ENCODE assay signal across 8 cellular contexts in genomic region chr6:27237089-27237723, GRCh38. TPM values are rescaled to one million over a fixed set of nuclear protein-coding genes. Genes with fewer than 3 reads are reported as not detected.
A peak's percentile ranks its signal among the peaks of the same experiment; 100 is the strongest.
DNase-seq lines count a peak whose midpoint lies in the region; ATAC-seq and TF ChIP-seq lines count a peak whose summit lies in the region.

No MANE protein-coding gene starts in this region.

- H3K36me3 Mint-ChIP-seq in CD8-positive, alpha-beta memory T cell, result peaks cover 0 to 5% (median 1%) of the 10 kb centered on the region in 3 donors

- H3K4me1 ChIP-seq in CD8-positive, alpha-beta memory T cell (ENCODE audit: insufficient read depth, low read length), result no peaks in the 10 kb centered on the region
- H3K4me1 ChIP-seq in transverse colon, result peaks cover 0 to 4% (median 0%) of the 10 kb centered on the region in 4 donors

- CTCF ChIA-PET in CD8-positive, alpha-beta memory T cell (lab: Charles Lee), result no interaction called here

- no peak for TF ChIP-seq EP300 in transverse colon (IDR thresholded peaks at IDR 0.05; ENCODE audit: low read depth)

- H3K27me3 ChIP-seq in CD8-positive, alpha-beta memory T cell (ENCODE audit: insufficient read depth, low read length, poor library complexity, severe bottlenecking), result peaks cover 46% of the 10 kb centered on the region
- peaks cover 97% of the 10 kb centered on the region for H3K27me3 ChIP-seq in transverse colon

- ATAC-seq in HG03159 (IDR thresholded peaks at IDR 0.05; ENCODE audit: unreplicated experiment), result no peak

- H3K27me3 Mint-ChIP-seq in CD8-positive, alpha-beta memory T cell, result peaks cover 72 to 83% of the 10 kb centered on the region in 2 donors

- peaks cover 10 to 29% (median 15%) of the 10 kb centered on the region in 3 donors for H3K4me1 Mint-ChIP-seq in CD8-positive, alpha-beta memory T cell

- no peaks in the 10 kb centered on the region for H3K9me3 ChIP-seq in CD8-positive, alpha-beta memory T cell (ENCODE audit: low read length)
- H3K9me3 ChIP-seq in iPS-18c (ENCODE audit: control insufficient read depth, insufficient read depth, low read length), result no peaks in the 10 kb centered on the region
- H3K9me3 ChIP-seq in transverse colon, result no peaks in the 10 kb centered on the region

- DNase-seq in CD8-positive, alpha-beta memory T cell, result peak in 1 of 5 donors; percentile 6
- DNase-seq in LHCN-M2 (ENCODE audit: low read depth) (peak; percentile 76), Kasumi-1 (lab: John Stamatoyannopoulos, UW) (no peak), transverse colon (no peak), posterior cingulate gyrus (no peak)
- peak; percentile 77 to 78 for DNase-seq in activated T-cell treated with anti-CD3 and anti-CD28 coated beads, Interleukin-2, amount 50 U/mL, for 48 hours

- intact Hi-C loops in transverse colon (cut with DNase I; ENCODE audit: low total_unique reads) (no loop called here), posterior cingulate gyrus (cut with DNase I) (no loop called here)

- H3K4me3 ChIP-seq in CD8-positive, alpha-beta memory T cell (ENCODE audit: low read length), result no peak overlapping the region
- peak overlapping the region; percentile 54; the same call in 1 of the 2 replicates for H3K4me3 ChIP-seq in iPS-18c (ENCODE audit: insufficient read depth, low read depth, low read length)
- H3K4me3 ChIP-seq in transverse colon, result no peak overlapping the region

- no peaks in the 10 kb centered on the region for H3K36me3 ChIP-seq in CD8-positive, alpha-beta memory T cell (ENCODE audit: insufficient read depth, low read length)
- H3K36me3 ChIP-seq in transverse colon, result no peaks in the 10 kb centered on the region

- no peak for TF ChIP-seq POLR2A in transverse colon (IDR thresholded peaks at IDR 0.05)

- H3K9me3 Mint-ChIP-seq in CD8-positive, alpha-beta memory T cell, result peaks cover 6 to 33% (median 27%) of the 10 kb centered on the region in 5 donors

- in situ Hi-C loops in transverse colon (cut with MboI; ENCODE audit: low pct_ligation_motif_present in 1 of 4, low pct_unique_long_range_greater_than_20kb in 1 of 4, low sequenced_read_pairs in 3 of 4), result no loop called here

- peak overlapping the region in 2 of 8 donors; percentile 37 to 45 for H3K27ac Mint-ChIP-seq in CD8-positive, alpha-beta memory T cell

- 30% methylated on average over 18 of the region's 18 CpGs for WGBS in transverse colon (ENCODE audit: low coverage in 1 of 2), 2 donors

- peak overlapping the region in 3 of 7 donors; percentile 14 to 25 (median 20) for H3K4me3 Mint-ChIP-seq in CD8-positive, alpha-beta memory T cell

- no peak for TF ChIP-seq CTCF in transverse colon (IDR thresholded peaks at IDR 0.05)

- POLR2A ChIA-PET in CD8-positive, alpha-beta memory T cell (lab: Charles Lee), result interaction anchor here (0.5 kb wide), 1 partner anchor 42 kb away, joined by 4 read pairs; no protein-coding TSS in a partner anchor

- peak overlapping the region; percentile 36 for H3K27ac ChIP-seq in CD8-positive, alpha-beta memory T cell (ENCODE audit: low read depth, low read length)
- H3K27ac ChIP-seq in transverse colon, result no peak overlapping the region

RNA-seq across cellular contexts. Expression of gene PRSS16, which starts 10.3 kb away (rescaled TPM):
- total RNA-seq in CD8-positive, alpha-beta memory T cell, result under 1 TPM; 0.35 to 0.55 TPM
- polyA plus RNA-seq in CD8-positive, alpha-beta memory T cell, result 1.5 TPM
- total RNA-seq in LHCN-M2 (2014; rRNA removed) (not detected in 2 replicates), transverse colon (10 to 100 TPM in 3 of 4 donors, 1 to 10 TPM in 1; 9.0 to 34.5 (median 18.8) TPM)
- polyA plus RNA-seq in LHCN-M2 (2012), result not detected

Comparison
In these comparisons a context has a peak if more than half of its experiments do, and no peak if none do; other contexts are left out.
1. DNase-seq: peak in LHCN-M2 (single experiment) and activated T-cell treated with anti-CD3 and anti-CD28 coated beads, Interleukin-2, amount 50 U/mL, for 48 hours (2 of 2); none in Kasumi-1 (0 of 2), transverse colon (single experiment) and posterior cingulate gyrus (0 of 10).